Comparison of ENCODE assay signal across 1 cellular context in the genomic region with DNA sequence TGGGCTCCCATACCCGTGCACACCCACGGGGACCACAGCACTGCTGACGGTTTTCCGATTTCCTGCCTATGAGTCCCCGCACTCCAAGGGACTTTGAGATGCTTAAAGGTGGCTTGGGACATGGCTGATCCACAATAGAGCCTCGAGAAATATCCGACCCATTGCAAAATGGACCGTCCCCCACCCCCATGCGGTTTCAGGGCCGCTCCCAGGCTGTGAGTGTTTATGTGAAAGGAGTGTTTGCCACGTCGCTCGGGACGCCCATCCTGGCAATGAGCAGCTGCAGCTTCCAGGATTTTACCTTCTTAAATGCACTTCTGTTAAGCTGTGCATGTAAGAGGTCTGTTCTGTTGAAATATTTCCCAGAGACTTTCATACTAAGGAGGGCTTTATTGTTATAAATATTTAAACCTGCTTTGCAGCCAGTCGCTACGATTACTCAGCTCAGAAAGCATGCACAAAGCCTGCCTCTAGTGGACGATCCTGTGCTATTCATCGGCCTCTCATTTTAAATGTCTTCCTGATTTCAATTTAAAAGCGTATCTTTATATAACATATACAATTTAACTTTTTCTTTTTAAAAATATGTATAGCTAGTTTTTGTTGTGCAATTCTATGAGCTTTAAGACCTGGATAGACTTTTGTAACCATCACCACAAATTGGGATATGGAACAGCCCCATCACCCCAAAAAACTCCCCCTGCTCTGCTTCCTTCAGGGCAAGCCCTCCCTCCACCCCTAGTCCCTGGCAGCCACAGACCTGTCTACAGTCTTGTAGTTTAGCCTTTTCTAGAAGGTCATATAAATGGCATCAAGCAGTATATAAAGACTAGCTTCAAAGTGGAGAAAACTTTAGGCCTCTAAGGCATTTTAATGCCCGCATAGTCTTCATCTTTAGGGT.
TF ChIP-seq lines count a peak whose summit lies in the region.

No MANE protein-coding gene starts in this region.

TF ChIP-seq in HepG2, 621 proteins besides CTCF, POLR2A, EP300 and RAD21 (continued from another document):
- no peak for TF ChIP-seq ZNF879 (CRISPR knock-in tag; IDR thresholded peaks at IDR 0.05)
- no peak for TF ChIP-seq ZNF17 (CRISPR knock-in tag; IDR thresholded peaks at IDR 0.05)
- no peak for TF ChIP-seq ZSCAN9 (CRISPR knock-in tag; IDR thresholded peaks at IDR 0.05; ENCODE audit: borderline replicate concordance)
- TF ChIP-seq SP2 (CRISPR knock-in tag; IDR thresholded peaks at IDR 0.05): no peak
- TF ChIP-seq ZNF629 (CRISPR knock-in tag; conservative IDR thresholded peaks at IDR 0.05): no peak
